Comparison of ENCODE assay signal across 9 cellular contexts in genomic region chr6:35496036-35496850, GRCh38. TPM values are rescaled to one million over a fixed set of nuclear protein-coding genes. Genes with fewer than 3 reads are reported as not detected.
A peak's percentile ranks its signal among the peaks of the same experiment; 100 is the strongest.
DNase-seq lines count a peak whose midpoint lies in the region; ATAC-seq, FAIRE-seq and TF ChIP-seq lines count a peak whose summit lies in the region.
"Had no signal": no experiment of that assay in that cellular context is flagged by ENCODE, and none has a peak within 500 bp of the region (broad histone marks: within the 10 kb centered on the region; RNA-seq: fewer than 3 reads in every experiment).

No MANE protein-coding gene starts in this region.

- H4K20me1 ChIP-seq in K562 (replicated peaks; ENCODE audit: control insufficient read depth, insufficient read depth, low read length) (peaks cover 24% of the 10 kb centered on the region; the same call in 1 of the 2 replicates), keratinocyte (ENCODE audit: control insufficient read depth, extremely low read depth, insufficient read depth, low read length) (no peaks in the 10 kb centered on the region)

- H3K9me1 ChIP-seq in K562 (ENCODE audit: control insufficient read depth, insufficient read depth, low read length) (peaks cover 3% of the 10 kb centered on the region), keratinocyte (ENCODE audit: control insufficient read depth, extremely low read depth, insufficient read depth, low read length) (no peaks in the 10 kb centered on the region)

- no peak for TF ChIP-seq RAD21 in K562 (CRISPR knock-in tag; conservative IDR thresholded peaks at IDR 0.05 in 1 of 2, IDR thresholded peaks at IDR 0.05 in 1 of 2)

- peak; percentile 78 for DNase-seq in AG08396 (ENCODE audit: low spot score)
- peak; percentile 71 to 82 (median 77) for DNase-seq in K562 (ENCODE audit: extremely low read depth in 1 of 4, low spot score in 3 of 4)
- no peak for DNase-seq in keratinocyte (ENCODE audit: low read depth, low spot score)
- DNase-seq in inferior parietal cortex (ENCODE audit: extremely low spot score), result no peak
- DNase-seq in CD1c-positive myeloid dendritic cell (ENCODE audit: extremely low spot score), result no peak
- DNase-seq in UCSD-AML1 (lab: John Stamatoyannopoulos, UW; ENCODE audit: unreplicated experiment), result no peak

- peak overlapping the region; percentile 71 for H3K27ac ChIP-seq in HUES48 (ENCODE audit: low read depth, low read length)
- H3K27ac ChIP-seq in K562 (ENCODE audit: extremely low read depth, low read depth, low read length), result peak overlapping the region; percentile 67
- H3K27ac ChIP-seq in keratinocyte (ENCODE audit: control insufficient read depth, insufficient read depth, low read length), result peak overlapping the region; percentile 63
- H3K27ac ChIP-seq in subcutaneous abdominal adipose tissue (ENCODE audit: low read depth, low read length), result peak overlapping the region; percentile 54

- H3K4me1 ChIP-seq in HUES48 (ENCODE audit: control insufficient read depth, insufficient read depth, low read length) (peaks cover 63% of the 10 kb centered on the region), K562 (replicated peaks in 1 of 2; ENCODE audit: control insufficient read depth in 2 of 2, insufficient read depth in 2 of 2, low read length in 2 of 2) (peaks cover 42 to 60% of the 10 kb centered on the region in 2 experiments), keratinocyte (ENCODE audit: control insufficient read depth, extremely low read depth, insufficient read depth, low read length) (peaks cover 37% of the 10 kb centered on the region), subcutaneous abdominal adipose tissue (ENCODE audit: control insufficient read depth in 5 of 5, insufficient read depth in 5 of 5, low read length in 5 of 5) (peaks cover 0 to 44% (median 36%) of the 10 kb centered on the region in 5 donors)

- peak; percentile 63 for ATAC-seq in K562

- TF ChIP-seq CTCF in K562 (IDR thresholded peaks at IDR 0.05 in 2 of 3, conservative IDR thresholded peaks at IDR 0.05 in 1 of 3; ENCODE audit: insufficient read depth in 2 of 3, low read depth in 1 of 3, low read length in 3 of 3), result no peak
- no peak for TF ChIP-seq CTCF in keratinocyte (optimal IDR thresholded peaks at IDR 0.05 in 1 of 3, IDR thresholded peaks at IDR 0.05 in 1 of 3, conservative IDR thresholded peaks at IDR 0.05 in 1 of 3; ENCODE audit: extremely low read depth in 1 of 3, insufficient read depth in 2 of 3, low read length in 3 of 3)

- no peak for TF ChIP-seq EP300 in K562 (IDR thresholded peaks at IDR 0.05; ENCODE audit: low read length)

- H3K9me3 ChIP-seq in HUES48 (ENCODE audit: control insufficient read depth, insufficient read depth, low read length) (no peaks in the 10 kb centered on the region), K562 (replicated peaks; ENCODE audit: control insufficient read depth, insufficient read depth, low read depth, low read length) (no peaks in the 10 kb centered on the region), keratinocyte (ENCODE audit: control insufficient read depth, low read depth, low read length) (no peaks in the 10 kb centered on the region), subcutaneous abdominal adipose tissue (ENCODE audit: control insufficient read depth in 5 of 5, low read length in 5 of 5) (no peaks in the 10 kb centered on the region)

- H3K4me2 ChIP-seq in K562 (ENCODE audit: insufficient read depth, low read length) (peak overlapping the region; percentile 74), keratinocyte (ENCODE audit: control insufficient read depth, extremely low read depth, insufficient read depth, low read depth, low read length) (peak overlapping the region; percentile 94)

- no peaks in the 10 kb centered on the region for H3K36me3 ChIP-seq in HUES48 (ENCODE audit: control insufficient read depth, insufficient read depth, low read length)
- H3K36me3 ChIP-seq in K562 (ENCODE audit: control insufficient read depth, insufficient read depth, low read length), result no peaks in the 10 kb centered on the region
- peaks cover 2 to 7% of the 10 kb centered on the region in 2 experiments for H3K36me3 ChIP-seq in keratinocyte (ENCODE audit: control insufficient read depth in 2 of 2, extremely low read depth in 1 of 2, insufficient read depth in 2 of 2, low read length in 2 of 2)
- H3K36me3 ChIP-seq in subcutaneous abdominal adipose tissue (ENCODE audit: control insufficient read depth in 5 of 5, insufficient read depth in 5 of 5, low read length in 5 of 5), result no peaks in the 10 kb centered on the region

- no TSS peak for BruUV-seq in K562 (replicated peaks; lab: Mats Ljungman, UMichigan)

- CTCF ChIA-PET in K562 (lab: Yijun Ruan, JAX; ENCODE audit: low intra/inter-chr PET ratio), result interaction anchor here (0.7 kb wide), 1 partner anchor 686 kb away, joined by 3 read pairs; no protein-coding TSS in a partner anchor

- in situ Hi-C loops in K562 (cut with MboI), result no loop called here

- intact Hi-C loops in K562 (cut with micrococcal nuclease), result no loop called here

- no peak overlapping the region; the same call in 1 of the 2 replicates for H3K9ac ChIP-seq in HUES48 (ENCODE audit: low read depth, low read length)
- H3K9ac ChIP-seq in K562 (ENCODE audit: insufficient read depth in 1 of 2, low read depth in 2 of 2, low read length in 2 of 2), result peak overlapping the region; percentile 70 to 91
- H3K9ac ChIP-seq in keratinocyte (ENCODE audit: control insufficient read depth, extremely low read depth, insufficient read depth, low read length), result peak overlapping the region; percentile 87
- H3K9ac ChIP-seq in subcutaneous abdominal adipose tissue (ENCODE audit: low read length in 5 of 5), result peak overlapping the region in 4 of 5 donors; percentile 12 to 81 (median 68)

- H2AFZ ChIP-seq in K562 (ENCODE audit: low read depth, low read length) (peak overlapping the region; percentile 69), keratinocyte (ENCODE audit: control insufficient read depth, low read length) (peak overlapping the region; percentile 56)

- dilution Hi-C loops in keratinocyte (cut with MboI; ENCODE audit: extremely low pct_ligation_motif_present, low sequenced_read_pairs), result no loop called here

- H3K4me3 ChIP-seq in HUES48 (ENCODE audit: low read depth, low read length) (peak overlapping the region; percentile 70), K562 (peak overlapping the region; percentile 69), keratinocyte (ENCODE audit: control insufficient read depth in 2 of 3, extremely low read depth in 1 of 3, insufficient read depth in 2 of 3, low read depth in 1 of 3, low read length in 3 of 3) (peak overlapping the region; percentile 60 to 86 (median 85)), subcutaneous abdominal adipose tissue (ENCODE audit: low read depth in 1 of 5, low read length in 5 of 5) (peak overlapping the region; percentile 58 to 73 (median 63))

- 3% methylated on average over 54 of the region's 64 CpGs for WGBS in K562 (ENCODE audit: insufficient coverage, low coverage, missing lambda C conversion rate)

- no peak for TF ChIP-seq POLR2A in K562 (conservative IDR thresholded peaks at IDR 0.05)

- H3K79me2 ChIP-seq in K562 (ENCODE audit: control insufficient read depth, insufficient read depth, low read length), result peaks cover 36% of the 10 kb centered on the region
- peaks cover 41% of the 10 kb centered on the region for H3K79me2 ChIP-seq in keratinocyte (ENCODE audit: control insufficient read depth, insufficient read depth, low read length)

- H3K27me3 ChIP-seq in HUES48 (ENCODE audit: control insufficient read depth, insufficient read depth, low read length) (peaks cover 26% of the 10 kb centered on the region), K562 (ENCODE audit: control insufficient read depth in 2 of 2, insufficient read depth in 2 of 2, low read length in 2 of 2) (no peaks in the 10 kb centered on the region), keratinocyte (ENCODE audit: control insufficient read depth, extremely low read depth, insufficient read depth, low read length) (no peaks in the 10 kb centered on the region), subcutaneous abdominal adipose tissue (ENCODE audit: control insufficient read depth in 5 of 5, insufficient read depth in 4 of 5, low read length in 5 of 5) (peaks cover 0 to 29% (median 24%) of the 10 kb centered on the region in 5 donors)

- peak; percentile 15 for FAIRE-seq in K562 (lab: Jason Lieb, UNC)
- no peak for FAIRE-seq in keratinocyte (lab: Jason Lieb, UNC)
- FAIRE-seq: islet of Langerhans had no signal

- POLR2A ChIA-PET in K562 (lab: Yijun Ruan, JAX), result interaction anchor here (0.5 to 3.5 kb wide), 16 partner anchors 9 to 466 kb away, joined by 3 to 50 read pairs (median 4); partner anchors contain the start of genes RPL10A and ZNF76

RNA-seq across cellular contexts. Expression of gene TEAD3, which starts 0.6 kb away (rescaled TPM):
- total RNA-seq in K562 (2011; cell fraction: chromatin; rRNA removed; ENCODE audit: low replicate concordance), result 5.1 and 14.6 TPM in 2 replicates
- 7.1 and 9.2 TPM in 2 replicates for total RNA-seq in K562 (2011; cell fraction: nucleolus; rRNA removed)
- 7.1 and 8.4 TPM in 2 replicates for total RNA-seq in K562 (2011; cell fraction: nucleoplasm; rRNA removed)
- 4.9 and 5.8 TPM in 2 replicates for total RNA-seq in K562 (2014; rRNA removed)
- total RNA-seq in K562 (2014; rRNA removed; fragmentation: Illumina TruSeq; extraction: Trizol), result 2.4 and 3.1 TPM in 2 replicates
- total RNA-seq in K562 (2015; rRNA removed; fragmentation: Illumina TruSeq; extraction: Trizol), result 3.0 and 3.3 TPM in 2 replicates
- 12.6 and 13.2 TPM in 2 replicates for total RNA-seq in K562 (2021)
- 3.3 and 7.0 TPM in 2 replicates for polyA plus RNA-seq in K562 (2011; rRNA removed)
- polyA plus RNA-seq in K562 (2011; cell fraction: cytosol; rRNA removed), result 5.2 and 5.3 TPM in 2 replicates
- polyA plus RNA-seq in K562 (2011; cell fraction: nucleus; rRNA removed), result 13.9 and 18.4 TPM in 2 replicates
- 7.7 and 10.0 TPM in 2 replicates for polyA plus RNA-seq in K562 (2012)
- 11.1 and 13.6 TPM in 2 replicates for polyA plus RNA-seq in K562 (2014; fragmentation: Illumina TruSeq; extraction: Trizol)
- polyA plus RNA-seq in K562 (2014; fragmentation: Nextera tagmentation; extraction: Ambion mirVana), result under 1 TPM; 0.63 to 0.92 TPM
- polyA plus RNA-seq in K562 (2014; rRNA removed), result 6.7 and 8.2 TPM in 2 replicates
- polyA minus RNA-seq in K562 (2011; rRNA and poly(A)+ RNA removed), result 1.9 TPM in 2 replicates
- 1.7 and 4.2 TPM in 2 replicates for polyA minus RNA-seq in K562 (2011; cell fraction: cytosol; rRNA and poly(A)+ RNA removed)
- 2.4 and 3.2 TPM in 2 replicates for polyA minus RNA-seq in K562 (2011; cell fraction: nucleus; rRNA and poly(A)+ RNA removed)
- 5.7 to 11.1 TPM (median 8.0 TPM) in 3 replicates for polyA plus RNA-seq in keratinocyte
- 8.6 TPM for polyA plus RNA-seq in keratinocyte (2011; ENCODE audit: low read depth)
- 5.9 and 9.0 TPM in 2 replicates for polyA plus RNA-seq in keratinocyte (2011; cell fraction: cytosol; rRNA removed)
- polyA plus RNA-seq in keratinocyte (2011; cell fraction: nucleus; rRNA removed), result 22.9 and 27.8 TPM in 2 replicates
- polyA plus RNA-seq in keratinocyte (2012; ENCODE audit: low replicate concordance), result 13.8 and 24.1 TPM in 2 replicates
- 6.5 to 20.0 TPM (median 6.7 TPM) in 3 replicates for polyA minus RNA-seq in keratinocyte
- polyA minus RNA-seq in keratinocyte (2011; cell fraction: cytosol; rRNA and poly(A)+ RNA removed), result 7.1 TPM
- 7.8 and 9.7 TPM in 2 replicates for polyA minus RNA-seq in keratinocyte (2011; cell fraction: nucleus; rRNA and poly(A)+ RNA removed)

RNA-seq across cellular contexts. Expression of gene TULP1, which starts 16.5 kb away (rescaled TPM):
- total RNA-seq in K562 (2011; cell fraction: chromatin; rRNA removed; ENCODE audit: low replicate concordance), result not detected in 2 replicates
- total RNA-seq in K562 (2011; cell fraction: nucleolus; rRNA removed), result not detected in 2 replicates
- total RNA-seq in K562 (2011; cell fraction: nucleoplasm; rRNA removed), result not detected in 2 replicates
- 0.16 TPM in 1 of 2 replicates, not detected in the other for total RNA-seq in K562 (2014; rRNA removed)
- not detected in 2 replicates for total RNA-seq in K562 (2014; rRNA removed; fragmentation: Illumina TruSeq; extraction: Trizol)
- not detected in 2 replicates for total RNA-seq in K562 (2015; rRNA removed; fragmentation: Illumina TruSeq; extraction: Trizol)
- 0.09 TPM in 2 replicates for total RNA-seq in K562 (2021)
- 0.05 TPM in 1 of 2 replicates, not detected in the other for polyA plus RNA-seq in K562 (2011; rRNA removed)
- 0.07 TPM in 1 of 2 replicates, not detected in the other for polyA plus RNA-seq in K562 (2011; cell fraction: cytosol; rRNA removed)
- polyA plus RNA-seq in K562 (2011; cell fraction: nucleus; rRNA removed), result 0.06 and 0.09 TPM in 2 replicates
- polyA plus RNA-seq in K562 (2012), result 0.06 and 0.17 TPM in 2 replicates
- 0.10 TPM in 1 of 2 replicates, not detected in the other for polyA plus RNA-seq in K562 (2014; fragmentation: Illumina TruSeq; extraction: Trizol)
- under 1 TPM in 1 of 2 experiments, not detected in 1; 0.06 TPM for polyA plus RNA-seq in K562 (2014; fragmentation: Nextera tagmentation; extraction: Ambion mirVana)
- 0.17 TPM in 1 of 2 replicates, not detected in the other for polyA plus RNA-seq in K562 (2014; rRNA removed)
- not detected in 2 replicates for polyA minus RNA-seq in K562 (2011; rRNA and poly(A)+ RNA removed)
- polyA minus RNA-seq in K562 (2011; cell fraction: cytosol; rRNA and poly(A)+ RNA removed), result not detected in 2 replicates
- 0.11 TPM in 1 of 2 replicates, not detected in the other for polyA minus RNA-seq in K562 (2011; cell fraction: nucleus; rRNA and poly(A)+ RNA removed)
- not detected in 3 replicates for polyA plus RNA-seq in keratinocyte
- not detected for polyA plus RNA-seq in keratinocyte (2011; ENCODE audit: low read depth)
- polyA plus RNA-seq in keratinocyte (2011; cell fraction: cytosol; rRNA removed), result not detected in 2 replicates
- not detected in 2 replicates for polyA plus RNA-seq in keratinocyte (2011; cell fraction: nucleus; rRNA removed)
- not detected in 2 replicates for polyA plus RNA-seq in keratinocyte (2012; ENCODE audit: low replicate concordance)
- polyA minus RNA-seq in keratinocyte, result not detected in 3 replicates
- not detected for polyA minus RNA-seq in keratinocyte (2011; cell fraction: cytosol; rRNA and poly(A)+ RNA removed)
- polyA minus RNA-seq in keratinocyte (2011; cell fraction: nucleus; rRNA and poly(A)+ RNA removed), result not detected in 2 replicates

RNA-seq across cellular contexts. Expression of gene RPL10A, which starts 28.0 kb away (rescaled TPM):
- total RNA-seq in K562 (2011; cell fraction: chromatin; rRNA removed; ENCODE audit: low replicate concordance), result 362 and 601 TPM in 2 replicates
- 935 and 968 TPM in 2 replicates for total RNA-seq in K562 (2011; cell fraction: nucleolus; rRNA removed)
- total RNA-seq in K562 (2011; cell fraction: nucleoplasm; rRNA removed), result 800 and 1,320 TPM in 2 replicates
- total RNA-seq in K562 (2014; rRNA removed) (2,223 and 2,318 TPM in 2 replicates), K562 (2014; rRNA removed; fragmentation: Illumina TruSeq; extraction: Trizol) (1,978 and 2,020 TPM in 2 replicates), K562 (2015; rRNA removed; fragmentation: Illumina TruSeq; extraction: Trizol) (1,939 and 1,940 TPM in 2 replicates), K562 (2021) (1,856 and 1,978 TPM in 2 replicates)
- polyA plus RNA-seq in K562 (2011; rRNA removed) (3,124 and 3,130 TPM in 2 replicates), K562 (2014; fragmentation: Illumina TruSeq; extraction: Trizol) (2,585 and 3,193 TPM in 2 replicates), K562 (2014; fragmentation: Nextera tagmentation; extraction: Ambion mirVana) (1,000 to 10,000 TPM; 1,589 to 2,116 TPM), K562 (2014; rRNA removed) (2,844 and 3,237 TPM in 2 replicates), keratinocyte (2,190 to 2,462 TPM (median 2,432 TPM) in 3 replicates)
- 2,866 and 3,308 TPM in 2 replicates for polyA plus RNA-seq in K562 (2011; cell fraction: cytosol; rRNA removed)
- polyA plus RNA-seq in K562 (2011; cell fraction: nucleus; rRNA removed), result 2,021 and 2,231 TPM in 2 replicates
- 2,102 and 3,298 TPM in 2 replicates for polyA plus RNA-seq in K562 (2012)
- 1,756 and 1,900 TPM in 2 replicates for polyA minus RNA-seq in K562 (2011; rRNA and poly(A)+ RNA removed)
- 874 and 913 TPM in 2 replicates for polyA minus RNA-seq in K562 (2011; cell fraction: cytosol; rRNA and poly(A)+ RNA removed)
- 342 and 506 TPM in 2 replicates for polyA minus RNA-seq in K562 (2011; cell fraction: nucleus; rRNA and poly(A)+ RNA removed)
- 4,340 TPM for polyA plus RNA-seq in keratinocyte (2011; ENCODE audit: low read depth)
- polyA plus RNA-seq in keratinocyte (2011; cell fraction: cytosol; rRNA removed), result 2,714 and 3,001 TPM in 2 replicates
- polyA plus RNA-seq in keratinocyte (2011; cell fraction: nucleus; rRNA removed), result 862 and 883 TPM in 2 replicates
- polyA plus RNA-seq in keratinocyte (2012; ENCODE audit: low replicate concordance), result 1,886 and 2,313 TPM in 2 replicates
- polyA minus RNA-seq in keratinocyte, result 1,034 to 1,300 TPM (median 1,230 TPM) in 3 replicates
- 1,043 TPM for polyA minus RNA-seq in keratinocyte (2011; cell fraction: cytosol; rRNA and poly(A)+ RNA removed)
- 233 and 247 TPM in 2 replicates for polyA minus RNA-seq in keratinocyte (2011; cell fraction: nucleus; rRNA and poly(A)+ RNA removed)

RNA-seq across cellular contexts. Expression of gene FANCE, which starts 44.1 kb away (rescaled TPM):
- 16.1 and 26.5 TPM in 2 replicates for total RNA-seq in K562 (2011; cell fraction: chromatin; rRNA removed; ENCODE audit: low replicate concordance)
- 19.5 and 21.1 TPM in 2 replicates for total RNA-seq in K562 (2011; cell fraction: nucleolus; rRNA removed)
- 16.1 and 16.4 TPM in 2 replicates for total RNA-seq in K562 (2011; cell fraction: nucleoplasm; rRNA removed)
- 26.7 and 30.2 TPM in 2 replicates for total RNA-seq in K562 (2014; rRNA removed)
- 16.1 and 16.8 TPM in 2 replicates for total RNA-seq in K562 (2014; rRNA removed; fragmentation: Illumina TruSeq; extraction: Trizol)
- 14.5 and 14.8 TPM in 2 replicates for total RNA-seq in K562 (2015; rRNA removed; fragmentation: Illumina TruSeq; extraction: Trizol)
- total RNA-seq in K562 (2021), result 23.7 and 26.1 TPM in 2 replicates
- polyA plus RNA-seq in K562 (2011; rRNA removed), result 17.0 and 20.4 TPM in 2 replicates
- 19.3 and 22.3 TPM in 2 replicates for polyA plus RNA-seq in K562 (2011; cell fraction: cytosol; rRNA removed)
- 18.2 and 22.0 TPM in 2 replicates for polyA plus RNA-seq in K562 (2011; cell fraction: nucleus; rRNA removed)
- polyA plus RNA-seq in K562 (2012), result 13.1 and 18.0 TPM in 2 replicates
- 17.3 and 18.3 TPM in 2 replicates for polyA plus RNA-seq in K562 (2014; fragmentation: Illumina TruSeq; extraction: Trizol)
- polyA plus RNA-seq in K562 (2014; fragmentation: Nextera tagmentation; extraction: Ambion mirVana), result 1 to 10 TPM; 5.7 to 5.9 TPM
- polyA plus RNA-seq in K562 (2014; rRNA removed), result 17.2 and 20.4 TPM in 2 replicates
- polyA minus RNA-seq in K562 (2011; rRNA and poly(A)+ RNA removed), result 14.5 and 16.4 TPM in 2 replicates
- 12.4 and 15.0 TPM in 2 replicates for polyA minus RNA-seq in K562 (2011; cell fraction: cytosol; rRNA and poly(A)+ RNA removed)
- polyA minus RNA-seq in K562 (2011; cell fraction: nucleus; rRNA and poly(A)+ RNA removed), result 4.8 and 6.6 TPM in 2 replicates
- 4.2 to 6.4 TPM (median 5.8 TPM) in 3 replicates for polyA plus RNA-seq in keratinocyte
- 3.4 TPM for polyA plus RNA-seq in keratinocyte (2011; ENCODE audit: low read depth)
- polyA plus RNA-seq in keratinocyte (2011; cell fraction: cytosol; rRNA removed), result 2.8 and 2.9 TPM in 2 replicates
- polyA plus RNA-seq in keratinocyte (2011; cell fraction: nucleus; rRNA removed), result 3.0 and 3.4 TPM in 2 replicates
- polyA plus RNA-seq in keratinocyte (2012; ENCODE audit: low replicate concordance), result 3.6 and 12.0 TPM in 2 replicates
- polyA minus RNA-seq in keratinocyte, result 3.6 to 6.3 TPM (median 4.8 TPM) in 3 replicates
- polyA minus RNA-seq in keratinocyte (2011; cell fraction: cytosol; rRNA and poly(A)+ RNA removed), result 3.3 TPM
- polyA minus RNA-seq in keratinocyte (2011; cell fraction: nucleus; rRNA and poly(A)+ RNA removed), result 1.3 and 2.1 TPM in 2 replicates

Comparison
In these comparisons a context has a peak if more than half of its experiments do, and no peak if none do; other contexts are left out.
1. DNase-seq: peak in AG08396 (single experiment) and K562 (4 of 4); none in keratinocyte (single experiment), inferior parietal cortex (single experiment), CD1c-positive myeloid dendritic cell (single experiment) and UCSD-AML1 (single experiment).
2. Peak in every context shown above with its lines, with median percentiles within 50 percentile points of each other: H3K27ac ChIP-seq and H3K4me3 ChIP-seq.